In genomic region chr10:132538790-132539421, GRCh38 we compare ENCODE assay signal across 8 cellular contexts. TPM values are rescaled to one million over a fixed set of nuclear protein-coding genes. Genes with fewer than 3 reads are reported as not detected.
DNase-seq lines count a peak whose midpoint lies in the region; ATAC-seq and TF ChIP-seq lines count a peak whose summit lies in the region.

No MANE protein-coding gene starts in this region.

- no peaks in the 10 kb centered on the region for H3K36me3 ChIP-seq in CD8-positive, alpha-beta memory T cell (ENCODE audit: insufficient read depth, low read length)
- H3K36me3 ChIP-seq in OCI-LY7 (ENCODE audit: insufficient read depth, low read length) (no peaks in the 10 kb centered on the region), ovary (no peaks in the 10 kb centered on the region)

- no peaks in the 10 kb centered on the region for H3K27me3 Mint-ChIP-seq in CD8-positive, alpha-beta memory T cell

- no peaks in the 10 kb centered on the region for H3K27me3 ChIP-seq in CD8-positive, alpha-beta memory T cell (ENCODE audit: insufficient read depth, low read length, poor library complexity, severe bottlenecking)
- no peaks in the 10 kb centered on the region for H3K27me3 ChIP-seq in ovary

- TF ChIP-seq POLR2A in ovary (IDR thresholded peaks at IDR 0.05): no peak

- H3K27ac Mint-ChIP-seq in CD8-positive, alpha-beta memory T cell: peak overlapping the region; percentile 79 to 96 (median 89)

- TF ChIP-seq CTCF in OCI-LY7 (conservative IDR thresholded peaks at IDR 0.05; ENCODE audit: low read length): no peak
- TF ChIP-seq CTCF in epithelial cell of esophagus (IDR thresholded peaks at IDR 0.05; ENCODE audit: insufficient read depth, low read depth, low read length, missing control alignments): no peak
- no peak for TF ChIP-seq CTCF in ovary (IDR thresholded peaks at IDR 0.05)

- POLR2A ChIA-PET in CD8-positive, alpha-beta memory T cell (lab: Charles Lee): no interaction called here
- POLR2A ChIA-PET in OCI-LY7 (lab: Charles Lee): interaction anchor here (0.7 to 3.7 kb wide), 4 partner anchors 12 to 686 kb away, joined by 3 to 20 read pairs (median 3); no protein-coding TSS in a partner anchor

- peak overlapping the region; percentile 84 to 93 (median 88) for H3K4me3 Mint-ChIP-seq in CD8-positive, alpha-beta memory T cell

- 53 to 77% (median 58%) methylated on average over 2 of the region's 2 CpGs for WGBS in ovary, 3 donors

- H4K20me1 ChIP-seq in OCI-LY7 (ENCODE audit: insufficient read depth, low read length): peaks cover 9% of the 10 kb centered on the region

- no peaks in the 10 kb centered on the region for H3K36me3 Mint-ChIP-seq in CD8-positive, alpha-beta memory T cell

- no peak overlapping the region for H2AFZ ChIP-seq in OCI-LY7 (ENCODE audit: low read length)

- ATAC-seq in HG02840 (IDR thresholded peaks at IDR 0.05; ENCODE audit: low FRiP score, unreplicated experiment): no peak
- no peak for ATAC-seq in GM19351 (IDR thresholded peaks at IDR 0.05; ENCODE audit: unreplicated experiment)

- peak in 2 of 5 donors; percentile 18 to 40 for DNase-seq in CD8-positive, alpha-beta memory T cell
- DNase-seq in OCI-LY7 (ENCODE audit: low spot score): no peak
- no peak for DNase-seq in epithelial cell of esophagus (ENCODE audit: low read depth)
- DNase-seq in ovary: peak in 3 of 5 donors; percentile 30 to 45 (median 45)
- DNase-seq in NCI-H128 (lab: John Stamatoyannopoulos, UW; ENCODE audit: unreplicated experiment): no peak
- no peak for DNase-seq in effector CD4-positive, alpha-beta T cell

- peak overlapping the region; percentile 33 for H3K27ac ChIP-seq in CD8-positive, alpha-beta memory T cell (ENCODE audit: low read depth, low read length)
- H3K27ac ChIP-seq in OCI-LY7 (ENCODE audit: low read depth, low read length, poor library complexity, severe bottlenecking) (no peak overlapping the region), ovary (peak overlapping the region; percentile 49 to 64)

- BruUV-seq in OCI-LY7 (replicated peaks; lab: Mats Ljungman, UMichigan): no TSS peak

- peak overlapping the region; percentile 91 for H3K4me2 ChIP-seq in OCI-LY7 (ENCODE audit: low read length)

- CTCF ChIA-PET in CD8-positive, alpha-beta memory T cell (lab: Charles Lee): interaction anchor here (1.8 kb wide), 1 partner anchor 12 kb away, joined by 6 read pairs; no protein-coding TSS in a partner anchor
- CTCF ChIA-PET in OCI-LY7 (lab: Charles Lee; ENCODE audit: unreplicated experiment): interaction anchor here (0.6 to 2.1 kb wide), 3 partner anchors 10 to 33 kb away, joined by 3 to 9 read pairs (median 3); no protein-coding TSS in a partner anchor

- peaks cover 5% of the 10 kb centered on the region; the same call in 1 of the 2 replicates for H3K79me2 ChIP-seq in OCI-LY7 (ENCODE audit: insufficient read depth, low read depth, low read length)

- no peak for TF ChIP-seq EP300 in ovary (IDR thresholded peaks at IDR 0.05)

- peaks cover 41% of the 10 kb centered on the region for H3K4me1 ChIP-seq in CD8-positive, alpha-beta memory T cell (ENCODE audit: insufficient read depth, low read length)
- H3K4me1 ChIP-seq in OCI-LY7 (ENCODE audit: insufficient read depth, low read length, poor library complexity, severe bottlenecking) (peaks cover 47% of the 10 kb centered on the region), ovary (ENCODE audit: insufficient read depth) (peaks cover 22% of the 10 kb centered on the region)

- no peaks in the 10 kb centered on the region for H3K9me3 ChIP-seq in CD8-positive, alpha-beta memory T cell (ENCODE audit: low read length)
- H3K9me3 ChIP-seq in OCI-LY7 (ENCODE audit: low read length): no peaks in the 10 kb centered on the region
- no peaks in the 10 kb centered on the region for H3K9me3 ChIP-seq in ovary

- no peaks in the 10 kb centered on the region for H3K9me2 ChIP-seq in OCI-LY7 (ENCODE audit: insufficient read depth, low read length)

- H3K9me3 Mint-ChIP-seq in CD8-positive, alpha-beta memory T cell: no peaks in the 10 kb centered on the region

- intact Hi-C loops in OCI-LY7 (cut with micrococcal nuclease; ENCODE audit: unreplicated experiment): loop anchor here (5.0 to 10.0 kb wide), 2 partner anchors 82 to 154 kb away; no protein-coding TSS in a partner anchor
- intact Hi-C loops in ovary (cut with DNase I): loop anchor here (2.0 to 10.0 kb wide), 4 partner anchors 77 to 146 kb away; partner anchors contain the start of gene PWWP2B (in 1 of the 4)

- H3K4me3 ChIP-seq in CD8-positive, alpha-beta memory T cell (ENCODE audit: low read length): peak overlapping the region; percentile 74
- H3K4me3 ChIP-seq in OCI-LY7 (ENCODE audit: low read depth, low read length, poor library complexity, severe bottlenecking) (peak overlapping the region; percentile 75), epithelial cell of esophagus (ENCODE audit: low read length) (peak overlapping the region; percentile 66), ovary (peak overlapping the region; percentile 79)

- H3K4me1 Mint-ChIP-seq in CD8-positive, alpha-beta memory T cell: peaks cover 35 to 71% (median 41%) of the 10 kb centered on the region in 3 donors

RNA-seq across cellular contexts. Expression of gene INPP5A, which starts 1.3 kb away (rescaled TPM):
- total RNA-seq in CD8-positive, alpha-beta memory T cell: 1 to 10 TPM; 4.8 to 6.1 TPM
- 1.1 TPM for polyA plus RNA-seq in CD8-positive, alpha-beta memory T cell
- 11.0 and 14.5 TPM in 2 replicates for total RNA-seq in OCI-LY7 (2014; rRNA removed; shearing (Covaris generic))
- total RNA-seq in OCI-LY7 (2022): 15.7 and 18.4 TPM in 2 replicates
- 10 to 100 TPM; 19.8 to 41.2 (median 35.3) TPM for total RNA-seq in ovary
- 10 to 100 TPM; 20.2 to 41.2 TPM for polyA plus RNA-seq in ovary

Comparison
In these comparisons a context has a peak if more than half of its experiments do, and no peak if none do; other contexts are left out.
1. DNase-seq: peak in ovary (3 of 5); none in OCI-LY7 (single experiment), epithelial cell of esophagus (single experiment), NCI-H128 (single experiment) and effector CD4-positive, alpha-beta T cell (single experiment).
2. Peak in every context shown above with its lines, with median percentiles within 50 percentile points of each other: H3K4me3 ChIP-seq.